In genomic region chr14:24673534-24674203, GRCh38 we compare ENCODE assay signal across 8 cellular contexts. TPM values are rescaled to one million over a fixed set of nuclear protein-coding genes. Genes with fewer than 3 reads are reported as not detected.
DNase-seq lines count a peak whose midpoint lies in the region; ATAC-seq and TF ChIP-seq lines count a peak whose summit lies in the region.

No MANE protein-coding gene starts in this region.

- H3K4me2 ChIP-seq in OCI-LY3 (ENCODE audit: low read length): peak overlapping the region; percentile 91
- no peak overlapping the region for H3K4me2 ChIP-seq in smooth muscle cell

- peak overlapping the region; percentile 96 for H3K27ac Mint-ChIP-seq in activated naive CD4-positive, alpha-beta T cell treated with anti-CD3 and anti-CD28 coated beads for 36 hours

- H3K27me3 ChIP-seq in OCI-LY3 (ENCODE audit: low read depth, low read length): no peaks in the 10 kb centered on the region
- H3K27me3 ChIP-seq in smooth muscle cell (ENCODE audit: low read depth): peaks cover 18% of the 10 kb centered on the region

- peak overlapping the region; percentile 97 for H3K27ac ChIP-seq in OCI-LY3 (ENCODE audit: low read length)
- no peak overlapping the region for H3K27ac ChIP-seq in smooth muscle cell (ENCODE audit: low read depth)

- H3K9me3 ChIP-seq in OCI-LY3 (ENCODE audit: insufficient read depth, low read length) (no peaks in the 10 kb centered on the region), smooth muscle cell (replicated peaks; ENCODE audit: low read depth) (no peaks in the 10 kb centered on the region)

- peaks cover 6% of the 10 kb centered on the region for H3K9me3 Mint-ChIP-seq in activated naive CD4-positive, alpha-beta T cell treated with anti-CD3 and anti-CD28 coated beads for 36 hours

- H3K36me3 ChIP-seq in OCI-LY3 (replicated peaks; ENCODE audit: low read depth, low read length) (no peaks in the 10 kb centered on the region), smooth muscle cell (ENCODE audit: low read depth) (no peaks in the 10 kb centered on the region)

- H3K4me1 ChIP-seq in OCI-LY3 (ENCODE audit: low read length) (peaks cover 42% of the 10 kb centered on the region), smooth muscle cell (ENCODE audit: low read depth) (no peaks in the 10 kb centered on the region)

- CTCF ChIA-PET in GM10248 (lab: Yijun Ruan, JAX): interaction anchor here (1.0 to 4.1 kb wide), 5 partner anchors 11 to 68 kb away, joined by 3 to 20 read pairs (median 8); no protein-coding TSS in a partner anchor
- CTCF ChIA-PET in activated naive CD4-positive, alpha-beta T cell treated with anti-CD3 and anti-CD28 coated beads for 36 hours (lab: Charles Lee): interaction anchor here (0.9 to 2.9 kb wide), 7 partner anchors 8 to 340 kb away, joined by 3 to 11 read pairs (median 5); partner anchors contain the start of gene GZMH

- DNase-seq in GM10248 (ENCODE audit: extremely low spot score) (peak; percentile 17), smooth muscle cell (lab: John Stamatoyannopoulos, UW; ENCODE audit: unreplicated experiment) (no peak), GM20000 (ENCODE audit: low spot score) (no peak), NCI-H2029 treated with DMSO at 0.1 percent for 48 hours (lab: John Stamatoyannopoulos, UW) (no peak)
- peak; percentile 87 for DNase-seq in activated naive CD4-positive, alpha-beta T cell treated with anti-CD3 and anti-CD28 coated beads for 36 hours
- DNase-seq in stimulated activated CD8-positive, alpha-beta memory T cell treated with anti-CD3 and anti-CD28 coated beads, Interleukin-15, amount 100 ng/mL, for 4 hours (ENCODE audit: low read depth in 2 of 2): peak; percentile 50 to 71

- H3K79me2 ChIP-seq in OCI-LY3 (ENCODE audit: low read length) (no peaks in the 10 kb centered on the region), smooth muscle cell (ENCODE audit: low read depth) (no peaks in the 10 kb centered on the region)

- no peaks in the 10 kb centered on the region for H3K36me3 Mint-ChIP-seq in activated naive CD4-positive, alpha-beta T cell treated with anti-CD3 and anti-CD28 coated beads for 36 hours (ENCODE audit: low read depth)

- peak overlapping the region; percentile 71 for H3K9ac ChIP-seq in OCI-LY3 (ENCODE audit: low read length)
- H3K9ac ChIP-seq in smooth muscle cell (ENCODE audit: low read depth): no peak overlapping the region

- no peaks in the 10 kb centered on the region for H3F3A ChIP-seq in smooth muscle cell (ENCODE audit: low read depth)

- H2AFZ ChIP-seq in OCI-LY3 (ENCODE audit: low read depth, low read length) (no peak overlapping the region), smooth muscle cell (ENCODE audit: low read depth) (no peak overlapping the region)

- 69% methylated on average over 9 of the region's 9 CpGs for WGBS in smooth muscle cell (ENCODE audit: low lambda C conversion rate)

- POLR2A ChIA-PET in GM10248 (lab: Yijun Ruan, JAX): no interaction called here

- H3K27me3 Mint-ChIP-seq in activated naive CD4-positive, alpha-beta T cell treated with anti-CD3 and anti-CD28 coated beads for 36 hours (ENCODE audit: low read depth): no peaks in the 10 kb centered on the region

- peak; percentile 72 for ATAC-seq in HG02610 (IDR thresholded peaks at IDR 0.05; ENCODE audit: unreplicated experiment)

- intact Hi-C loops in activated naive CD4-positive, alpha-beta T cell treated with anti-CD3 and anti-CD28 coated beads for 36 hours (cut with micrococcal nuclease): loop anchor here (1.0 to 10.0 kb wide), 11 partner anchors 8 to 459 kb away; partner anchors contain the start of genes CHMP4A, GZMB, GZMH and MDP1

- H3K4me3 Mint-ChIP-seq in activated naive CD4-positive, alpha-beta T cell treated with anti-CD3 and anti-CD28 coated beads for 36 hours: peak overlapping the region; percentile 60

- peaks cover 80% of the 10 kb centered on the region for H3K4me1 Mint-ChIP-seq in activated naive CD4-positive, alpha-beta T cell treated with anti-CD3 and anti-CD28 coated beads for 36 hours (ENCODE audit: low read depth)

- H3K4me3 ChIP-seq in OCI-LY3 (ENCODE audit: low read length) (peak overlapping the region; percentile 70), smooth muscle cell (no peak overlapping the region)

- H4K20me1 ChIP-seq in OCI-LY3 (ENCODE audit: insufficient read depth, low read length) (no peaks in the 10 kb centered on the region), smooth muscle cell (ENCODE audit: low read depth) (no peaks in the 10 kb centered on the region)

- TF ChIP-seq CTCF in GM10248 (IDR thresholded peaks at IDR 0.05; ENCODE audit: control extremely low read depth, extremely low read depth, low read depth, missing control alignments) (no peak), OCI-LY3 (IDR thresholded peaks at IDR 0.05; ENCODE audit: low read depth, low read length) (no peak), smooth muscle cell (IDR thresholded peaks at IDR 0.05; ENCODE audit: borderline replicate concordance, insufficient read depth, poor library complexity, severe bottlenecking) (no peak), GM20000 (IDR thresholded peaks at IDR 0.05; ENCODE audit: extremely low read depth, missing control alignments) (no peak)

RNA-seq across cellular contexts. Expression of gene GZMB, which starts 39.7 kb away (rescaled TPM):
- 100 to 1,000 TPM; 811 to 864 TPM for total RNA-seq in activated naive CD4-positive, alpha-beta T cell treated with anti-CD3 and anti-CD28 coated beads for 36 hours
- total RNA-seq in smooth muscle cell: not detected in 2 replicates
- polyA plus RNA-seq in smooth muscle cell: not detected in 2 replicates

Comparison
In these comparisons a context has a peak if more than half of its experiments do, and no peak if none do; other contexts are left out.
1. DNase-seq: peak in GM10248 (single experiment), activated naive CD4-positive, alpha-beta T cell treated with anti-CD3 and anti-CD28 coated beads for 36 hours (single experiment) and stimulated activated CD8-positive, alpha-beta memory T cell treated with anti-CD3 and anti-CD28 coated beads, Interleukin-15, amount 100 ng/mL, for 4 hours (2 of 2); none in smooth muscle cell (single experiment), GM20000 (single experiment) and NCI-H2029 treated with DMSO at 0.1 percent for 48 hours (single experiment).
2. RNA of gene GZMB, which starts 39.7 kb away (total RNA-seq): 811 to 864 TPM in activated naive CD4-positive, alpha-beta T cell treated with anti-CD3 and anti-CD28 coated beads for 36 hours; not detected in smooth muscle cell; every median in the first group is over 100 times any median in the second.